Comparison of ENCODE assay signal across 9 cellular contexts in the genomic region with DNA sequence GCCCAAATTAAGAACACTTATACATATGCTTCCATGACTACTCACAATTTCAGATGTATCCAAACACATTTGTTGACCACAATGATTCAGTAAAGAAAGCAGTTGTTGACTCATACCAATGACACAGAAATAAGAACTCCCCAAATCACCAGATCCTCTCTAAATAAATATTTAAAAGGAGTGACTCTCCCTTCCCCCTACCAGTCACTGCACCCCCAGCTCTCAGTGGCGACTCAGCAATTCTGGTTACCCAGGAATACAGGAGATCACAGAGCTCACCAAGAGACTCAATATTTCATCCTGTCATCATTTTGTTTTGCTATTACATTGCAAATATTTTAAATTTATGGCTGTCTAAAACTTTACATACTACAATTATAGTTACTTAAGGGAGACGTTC.
DNase-seq lines count a peak whose midpoint lies in the region; ATAC-seq and TF ChIP-seq lines count a peak whose summit lies in the region.
"Had no signal": no experiment of that assay in that cellular context is flagged by ENCODE, and none has a peak within 500 bp of the region (broad histone marks: within the 10 kb centered on the region; RNA-seq: fewer than 3 reads in every experiment).

No MANE protein-coding gene starts in this region.

- no peak overlapping the region for H3K9ac ChIP-seq in SK-N-SH

- H3K36me3 ChIP-seq in SK-N-SH (replicated peaks in 1 of 2; ENCODE audit: control insufficient read depth in 1 of 2, insufficient read depth in 2 of 2, low read length in 1 of 2): peaks cover 3% of the 10 kb centered on the region in 2 experiments

- CTCF ChIA-PET in SK-N-SH (lab: Yijun Ruan, JAX): no interaction called here

- no peaks in the 10 kb centered on the region for H3K27me3 ChIP-seq in SK-N-SH (ENCODE audit: insufficient read depth)

- TF ChIP-seq RAD21 in SK-N-SH (IDR thresholded peaks at IDR 0.05; ENCODE audit: low read length): no peak

- H3K4me2 ChIP-seq in SK-N-SH: no peak overlapping the region

- H3K9me3 ChIP-seq in SK-N-SH: no peaks in the 10 kb centered on the region

- H3K4me3 ChIP-seq in SK-N-SH (ENCODE audit: low read depth in 2 of 2, low read length in 1 of 2): no peak overlapping the region

- H3F3A ChIP-seq in SK-N-SH (replicated peaks; ENCODE audit: insufficient read depth): peaks cover 4% of the 10 kb centered on the region

- peak; percentile 88 to 91 for ATAC-seq in activated CD4-positive, CD25-positive, alpha-beta regulatory T cell treated with anti-CD3 and anti-CD28 coated beads, Interleukin-2, amount 50 U/mL, for 24 hours

- no peaks in the 10 kb centered on the region for H3K4me1 ChIP-seq in SK-N-SH (ENCODE audit: control insufficient read depth in 1 of 2, insufficient read depth in 2 of 2, low read depth in 1 of 2, low read length in 1 of 2)

- TF ChIP-seq CTCF in SK-N-SH (IDR thresholded peaks at IDR 0.05): no peak

- DNase-seq in activated CD4-positive, CD25-positive, alpha-beta regulatory T cell treated with anti-CD3 and anti-CD28 coated beads, Interleukin-2, amount 50 U/mL, for 72 hours: no peak
- DNase-seq in SK-N-SH: no peak
- peak; percentile 21 for DNase-seq in epidermal melanocyte (ENCODE audit: insufficient read length, low spot score)
- peak; percentile 45 for DNase-seq in stimulated activated CD4-positive, alpha-beta T cell treated with anti-CD3 and anti-CD28 coated beads, Interleukin-4, amount 100 ng/mL, for 1 hour
- DNase-seq in HT-29 (ENCODE audit: low spot score): no peak
- no peak for DNase-seq in central memory CD4-positive, alpha-beta T cell
- DNase-seq in NCI-H2029 (lab: John Stamatoyannopoulos, UW): no peak
- DNase-seq: NCI-H187 had no signal

- WGBS in SK-N-SH (ENCODE audit: low lambda C conversion rate): 79% methylated on average over 2 of the region's 2 CpGs

- no peaks in the 10 kb centered on the region for H4K20me1 ChIP-seq in SK-N-SH (ENCODE audit: insufficient read depth)

- H3K79me2 ChIP-seq in SK-N-SH (ENCODE audit: insufficient read depth): no peaks in the 10 kb centered on the region

- H2AFZ ChIP-seq in SK-N-SH (ENCODE audit: low read depth): no peak overlapping the region

- H3K9me2 ChIP-seq in SK-N-SH: no peaks in the 10 kb centered on the region

- POLR2A ChIA-PET in SK-N-SH (lab: Yijun Ruan, JAX): no interaction called here

- H3K27ac ChIP-seq in SK-N-SH (ENCODE audit: low read depth in 2 of 2, low read length in 1 of 2): peak overlapping the region in 1 of 2 experiments; percentile 58; a peak in 2 of 4 replicates

- peak in 1 of 2 experiments; percentile 45; a peak in 1 of 4 replicates for TF ChIP-seq EP300 in SK-N-SH (IDR thresholded peaks at IDR 0.05; ENCODE audit: borderline replicate concordance in 1 of 2, low read depth in 1 of 2, low read length in 1 of 2)

TF ChIP-seq in SK-N-SH, 30 proteins besides CTCF, POLR2A, EP300 and RAD21 (continues in another document):
- TF ChIP-seq CHD2 (IDR thresholded peaks at IDR 0.05; ENCODE audit: low read length, partially characterized antibody): no peak
- no peak for TF ChIP-seq RXRA (IDR thresholded peaks at IDR 0.05; ENCODE audit: borderline replicate concordance, low read depth)
- TF ChIP-seq, protein P1, sequence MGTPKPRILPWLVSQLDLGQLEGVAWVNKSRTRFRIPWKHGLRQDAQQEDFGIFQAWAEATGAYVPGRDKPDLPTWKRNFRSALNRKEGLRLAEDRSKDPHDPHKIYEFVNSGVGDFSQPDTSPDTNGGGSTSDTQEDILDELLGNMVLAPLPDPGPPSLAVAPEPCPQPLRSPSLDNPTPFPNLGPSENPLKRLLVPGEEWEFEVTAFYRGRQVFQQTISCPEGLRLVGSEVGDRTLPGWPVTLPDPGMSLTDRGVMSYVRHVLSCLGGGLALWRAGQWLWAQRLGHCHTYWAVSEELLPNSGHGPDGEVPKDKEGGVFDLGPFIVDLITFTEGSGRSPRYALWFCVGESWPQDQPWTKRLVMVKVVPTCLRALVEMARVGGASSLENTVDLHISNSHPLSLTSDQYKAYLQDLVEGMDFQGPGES (IDR thresholded peaks at IDR 0.05; ENCODE audit: low read depth, low read length): no peak
- TF ChIP-seq, protein P2, sequence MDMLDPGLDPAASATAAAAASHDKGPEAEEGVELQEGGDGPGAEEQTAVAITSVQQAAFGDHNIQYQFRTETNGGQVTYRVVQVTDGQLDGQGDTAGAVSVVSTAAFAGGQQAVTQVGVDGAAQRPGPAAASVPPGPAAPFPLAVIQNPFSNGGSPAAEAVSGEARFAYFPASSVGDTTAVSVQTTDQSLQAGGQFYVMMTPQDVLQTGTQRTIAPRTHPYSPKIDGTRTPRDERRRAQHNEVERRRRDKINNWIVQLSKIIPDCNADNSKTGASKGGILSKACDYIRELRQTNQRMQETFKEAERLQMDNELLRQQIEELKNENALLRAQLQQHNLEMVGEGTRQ (IDR thresholded peaks at IDR 0.05; ENCODE audit: borderline replicate concordance, low read depth, low read length): no peak
- no peak for TF ChIP-seq RCOR1 (IDR thresholded peaks at IDR 0.05; ENCODE audit: low read length)
- TF ChIP-seq GABPA (IDR thresholded peaks at IDR 0.05; ENCODE audit: low read depth): no peak
- TF ChIP-seq, protein P3, sequence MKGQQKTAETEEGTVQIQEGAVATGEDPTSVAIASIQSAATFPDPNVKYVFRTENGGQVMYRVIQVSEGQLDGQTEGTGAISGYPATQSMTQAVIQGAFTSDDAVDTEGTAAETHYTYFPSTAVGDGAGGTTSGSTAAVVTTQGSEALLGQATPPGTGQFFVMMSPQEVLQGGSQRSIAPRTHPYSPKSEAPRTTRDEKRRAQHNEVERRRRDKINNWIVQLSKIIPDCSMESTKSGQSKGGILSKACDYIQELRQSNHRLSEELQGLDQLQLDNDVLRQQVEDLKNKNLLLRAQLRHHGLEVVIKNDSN (IDR thresholded peaks at IDR 0.05; ENCODE audit: borderline replicate concordance, low read depth): no peak
- TF ChIP-seq FOSL2 (IDR thresholded peaks at IDR 0.05; ENCODE audit: borderline replicate concordance, low read depth): peak; percentile 82
- TF ChIP-seq, protein P4, sequence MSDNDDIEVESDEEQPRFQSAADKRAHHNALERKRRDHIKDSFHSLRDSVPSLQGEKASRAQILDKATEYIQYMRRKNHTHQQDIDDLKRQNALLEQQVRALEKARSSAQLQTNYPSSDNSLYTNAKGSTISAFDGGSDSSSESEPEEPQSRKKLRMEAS (IDR thresholded peaks at IDR 0.05; ENCODE audit: low read depth): 0 out of 2 replicates have a peak, but pooled peaks have one; percentile 7
- no peak for TF ChIP-seq FOXJ3 (CRISPR knock-in tag; IDR thresholded peaks at IDR 0.05)
- no peak for TF ChIP-seq ELF1 (IDR thresholded peaks at IDR 0.05)
- TF ChIP-seq, protein P5, sequence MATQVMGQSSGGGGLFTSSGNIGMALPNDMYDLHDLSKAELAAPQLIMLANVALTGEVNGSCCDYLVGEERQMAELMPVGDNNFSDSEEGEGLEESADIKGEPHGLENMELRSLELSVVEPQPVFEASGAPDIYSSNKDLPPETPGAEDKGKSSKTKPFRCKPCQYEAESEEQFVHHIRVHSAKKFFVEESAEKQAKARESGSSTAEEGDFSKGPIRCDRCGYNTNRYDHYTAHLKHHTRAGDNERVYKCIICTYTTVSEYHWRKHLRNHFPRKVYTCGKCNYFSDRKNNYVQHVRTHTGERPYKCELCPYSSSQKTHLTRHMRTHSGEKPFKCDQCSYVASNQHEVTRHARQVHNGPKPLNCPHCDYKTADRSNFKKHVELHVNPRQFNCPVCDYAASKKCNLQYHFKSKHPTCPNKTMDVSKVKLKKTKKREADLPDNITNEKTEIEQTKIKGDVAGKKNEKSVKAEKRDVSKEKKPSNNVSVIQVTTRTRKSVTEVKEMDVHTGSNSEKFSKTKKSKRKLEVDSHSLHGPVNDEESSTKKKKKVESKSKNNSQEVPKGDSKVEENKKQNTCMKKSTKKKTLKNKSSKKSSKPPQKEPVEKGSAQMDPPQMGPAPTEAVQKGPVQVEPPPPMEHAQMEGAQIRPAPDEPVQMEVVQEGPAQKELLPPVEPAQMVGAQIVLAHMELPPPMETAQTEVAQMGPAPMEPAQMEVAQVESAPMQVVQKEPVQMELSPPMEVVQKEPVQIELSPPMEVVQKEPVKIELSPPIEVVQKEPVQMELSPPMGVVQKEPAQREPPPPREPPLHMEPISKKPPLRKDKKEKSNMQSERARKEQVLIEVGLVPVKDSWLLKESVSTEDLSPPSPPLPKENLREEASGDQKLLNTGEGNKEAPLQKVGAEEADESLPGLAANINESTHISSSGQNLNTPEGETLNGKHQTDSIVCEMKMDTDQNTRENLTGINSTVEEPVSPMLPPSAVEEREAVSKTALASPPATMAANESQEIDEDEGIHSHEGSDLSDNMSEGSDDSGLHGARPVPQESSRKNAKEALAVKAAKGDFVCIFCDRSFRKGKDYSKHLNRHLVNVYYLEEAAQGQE (IDR thresholded peaks at IDR 0.05; ENCODE audit: low read depth, low read length): no peak
- TF ChIP-seq TEAD4 (IDR thresholded peaks at IDR 0.05; ENCODE audit: borderline replicate concordance, insufficient read depth): no peak
- TF ChIP-seq EZH2phosphoT487 (IDR thresholded peaks at IDR 0.05; ENCODE audit: borderline replicate concordance, low read depth): no peak
- TF ChIP-seq TAF1 (IDR thresholded peaks at IDR 0.05; ENCODE audit: borderline replicate concordance, low read depth, low read length): no peak
- TF ChIP-seq MEF2A (IDR thresholded peaks at IDR 0.05; ENCODE audit: borderline replicate concordance, low read depth): no peak
- no peak; the same call in 1 of the 2 replicates for TF ChIP-seq POLR2AphosphoS5 (IDR thresholded peaks at IDR 0.05; ENCODE audit: low read depth, low read length)
- peak; percentile 62 for TF ChIP-seq TCF12 (IDR thresholded peaks at IDR 0.05)
- TF ChIP-seq RFX5 (IDR thresholded peaks at IDR 0.05; ENCODE audit: low read length): no peak
- TF ChIP-seq JUND (IDR thresholded peaks at IDR 0.05): peak; percentile 61
- TF ChIP-seq SMC3 (IDR thresholded peaks at IDR 0.05; ENCODE audit: low read depth, low read length): no peak
- no peak for TF ChIP-seq MXI1 (IDR thresholded peaks at IDR 0.05; ENCODE audit: low read depth, low read length)
- TF ChIP-seq FOXM1 (IDR thresholded peaks at IDR 0.05; ENCODE audit: low read depth): no peak
- no peak for TF ChIP-seq NRF1 (IDR thresholded peaks at IDR 0.05; ENCODE audit: low read depth, low read length)
- TF ChIP-seq, protein P6, sequence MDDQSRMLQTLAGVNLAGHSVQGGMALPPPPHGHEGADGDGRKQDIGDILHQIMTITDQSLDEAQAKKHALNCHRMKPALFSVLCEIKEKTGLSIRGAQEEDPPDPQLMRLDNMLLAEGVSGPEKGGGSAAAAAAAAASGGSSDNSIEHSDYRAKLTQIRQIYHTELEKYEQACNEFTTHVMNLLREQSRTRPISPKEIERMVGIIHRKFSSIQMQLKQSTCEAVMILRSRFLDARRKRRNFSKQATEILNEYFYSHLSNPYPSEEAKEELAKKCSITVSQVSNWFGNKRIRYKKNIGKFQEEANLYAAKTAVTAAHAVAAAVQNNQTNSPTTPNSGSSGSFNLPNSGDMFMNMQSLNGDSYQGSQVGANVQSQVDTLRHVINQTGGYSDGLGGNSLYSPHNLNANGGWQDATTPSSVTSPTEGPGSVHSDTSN (IDR thresholded peaks at IDR 0.05): peak; percentile 45

Comparison
In these comparisons a context has a peak if more than half of its experiments do, and no peak if none do; other contexts are left out.
1. DNase-seq: peak in epidermal melanocyte (single experiment) and stimulated activated CD4-positive, alpha-beta T cell treated with anti-CD3 and anti-CD28 coated beads, Interleukin-4, amount 100 ng/mL, for 1 hour (single experiment); none in activated CD4-positive, CD25-positive, alpha-beta regulatory T cell treated with anti-CD3 and anti-CD28 coated beads, Interleukin-2, amount 50 U/mL, for 72 hours (single experiment), SK-N-SH (single experiment), HT-29 (single experiment), central memory CD4-positive, alpha-beta T cell (single experiment) and NCI-H2029 (single experiment).